ENCODE assay signal across 8 cellular contexts in genomic region chr4:173448919-173449641, GRCh38. TPM values are rescaled to one million over a fixed set of nuclear protein-coding genes. Genes with fewer than 3 reads are reported as not detected.
A peak's percentile ranks its signal among the peaks of the same experiment; 100 is the strongest.
DNase-seq lines count a peak whose midpoint lies in the region; ATAC-seq, FAIRE-seq and TF ChIP-seq lines count a peak whose summit lies in the region.

No MANE protein-coding gene starts in this region.

- no peak for TF ChIP-seq POLR2A in body of pancreas (IDR thresholded peaks at IDR 0.05)

- intact Hi-C loops in right cardiac atrium (cut with DNase I) (no loop called here), body of pancreas (cut with DNase I) (no loop called here)

- TF ChIP-seq CTCF in body of pancreas (IDR thresholded peaks at IDR 0.05): no peak

- H3K27ac ChIP-seq in right cardiac atrium (ENCODE audit: low read length) (peak overlapping the region; percentile 88), small intestine (ENCODE audit: low read depth in 1 of 2, low read length in 1 of 2) (no peak overlapping the region), body of pancreas (no peak overlapping the region)

- WGBS in right cardiac atrium: 23% methylated on average over 6 of the region's 6 CpGs
- 47 to 64% (median 54%) methylated on average over 6 of the region's 6 CpGs for WGBS in small intestine, 3 donors
- 38 to 44% methylated on average over 6 of the region's 6 CpGs for WGBS in body of pancreas, 2 donors

- no peaks in the 10 kb centered on the region for H3K9me3 ChIP-seq in right cardiac atrium (ENCODE audit: control insufficient read depth, low read length)
- H3K9me3 ChIP-seq in small intestine (ENCODE audit: control insufficient read depth, low read depth): no peaks in the 10 kb centered on the region
- H3K9me3 ChIP-seq in body of pancreas: no peaks in the 10 kb centered on the region

- H3K4me3 ChIP-seq in right cardiac atrium (ENCODE audit: low read length): no peak overlapping the region
- H3K4me3 ChIP-seq in small intestine (ENCODE audit: low read depth in 1 of 2, low read length in 2 of 2): no peak overlapping the region
- H3K4me3 ChIP-seq in body of pancreas: no peak overlapping the region

- DNase-seq in NCI-H446 treated with DMSO at 0.1 percent for 48 hours (lab: John Stamatoyannopoulos, UW) (peak; percentile 40), right cardiac atrium (peak; percentile 18 to 63 (median 48)), small intestine (no peak), body of pancreas (no peak)

- ATAC-seq in GM18499 (IDR thresholded peaks at IDR 0.05; ENCODE audit: insufficient read depth, unreplicated experiment) (peak; percentile 55), HG02610 (IDR thresholded peaks at IDR 0.05; ENCODE audit: unreplicated experiment) (peak; percentile 81), right cardiac atrium (peak; percentile 86 to 94), GM19463 (IDR thresholded peaks at IDR 0.05; ENCODE audit: unreplicated experiment) (no peak), GM18873 (IDR thresholded peaks at IDR 0.05; ENCODE audit: low FRiP score, unreplicated experiment) (no peak), body of pancreas (no peak)

- H3K36me3 ChIP-seq in small intestine (ENCODE audit: control insufficient read depth in 2 of 2, insufficient read depth in 2 of 2, low read length in 2 of 2): no peaks in the 10 kb centered on the region
- H3K36me3 ChIP-seq in body of pancreas (replicated peaks in 1 of 2; ENCODE audit: insufficient read depth in 1 of 2, low read depth in 2 of 2): no peaks in the 10 kb centered on the region

- H3K27me3 ChIP-seq in right cardiac atrium (ENCODE audit: control insufficient read depth, insufficient read depth) (no peaks in the 10 kb centered on the region), small intestine (ENCODE audit: control insufficient read depth in 2 of 2, insufficient read depth in 2 of 2, low read length in 2 of 2) (no peaks in the 10 kb centered on the region), body of pancreas (no peaks in the 10 kb centered on the region)

- FAIRE-seq in small intestine (lab: Jason Lieb, UNC): no peak

- H3K4me1 ChIP-seq in right cardiac atrium (ENCODE audit: control insufficient read depth, insufficient read depth, low read length): no peaks in the 10 kb centered on the region
- H3K4me1 ChIP-seq in small intestine (ENCODE audit: control insufficient read depth in 2 of 2, insufficient read depth in 1 of 2, low read depth in 1 of 2, low read length in 1 of 2): no peaks in the 10 kb centered on the region
- H3K4me1 ChIP-seq in body of pancreas: peaks cover 20% of the 10 kb centered on the region

RNA-seq across cellular contexts. Expression of gene SCRG1, which starts 50.2 kb away (rescaled TPM):
- total RNA-seq in right cardiac atrium (1 to 10 TPM in 3 of 4 donors, under 1 TPM in 1; 0.71 to 2.4 (median 1.7) TPM), body of pancreas (not detected)
- polyA plus RNA-seq in right cardiac atrium (1.5 TPM), small intestine (under 1 TPM in 1 of 3 donors, not detected in 2; 0.43 TPM)

Comparison
In these comparisons a context has a peak if more than half of its experiments do, and no peak if none do; other contexts are left out.
1. ATAC-seq: peak in GM18499 (single experiment), HG02610 (single experiment) and right cardiac atrium (2 of 2); none in GM19463 (single experiment), GM18873 (single experiment) and body of pancreas (single experiment).
2. DNase-seq: peak in NCI-H446 treated with DMSO at 0.1 percent for 48 hours (single experiment) and right cardiac atrium (3 of 3); none in small intestine (single experiment) and body of pancreas (0 of 4).